In genomic region chr3:158679547-158680000, GRCh38 we compare ENCODE assay signal across 1 cellular context.
TF ChIP-seq lines count a peak whose summit lies in the region.

No MANE protein-coding gene starts in this region.

TF ChIP-seq in K562, 482 proteins besides CTCF, POLR2A, EP300 and RAD21 (continued from another document and continues in another):
- no peak for TF ChIP-seq ARID4B (CRISPR knock-in tag; IDR thresholded peaks at IDR 0.05)
- TF ChIP-seq ZSCAN29 (IDR thresholded peaks at IDR 0.05) = no peak
- TF ChIP-seq FOXM1 (IDR thresholded peaks at IDR 0.05; ENCODE audit: low read depth) = peak; percentile 92
- TF ChIP-seq FOXM1 (CRISPR knock-in tag; IDR thresholded peaks at IDR 0.05; ENCODE audit: low read depth) = no peak
- TF ChIP-seq TCF3 (CRISPR knock-in tag; IDR thresholded peaks at IDR 0.05) = peak; percentile 84
- TF ChIP-seq, protein P1, sequence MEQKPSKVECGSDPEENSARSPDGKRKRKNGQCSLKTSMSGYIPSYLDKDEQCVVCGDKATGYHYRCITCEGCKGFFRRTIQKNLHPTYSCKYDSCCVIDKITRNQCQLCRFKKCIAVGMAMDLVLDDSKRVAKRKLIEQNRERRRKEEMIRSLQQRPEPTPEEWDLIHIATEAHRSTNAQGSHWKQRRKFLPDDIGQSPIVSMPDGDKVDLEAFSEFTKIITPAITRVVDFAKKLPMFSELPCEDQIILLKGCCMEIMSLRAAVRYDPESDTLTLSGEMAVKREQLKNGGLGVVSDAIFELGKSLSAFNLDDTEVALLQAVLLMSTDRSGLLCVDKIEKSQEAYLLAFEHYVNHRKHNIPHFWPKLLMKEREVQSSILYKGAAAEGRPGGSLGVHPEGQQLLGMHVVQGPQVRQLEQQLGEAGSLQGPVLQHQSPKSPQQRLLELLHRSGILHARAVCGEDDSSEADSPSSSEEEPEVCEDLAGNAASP (IDR thresholded peaks at IDR 0.05) = no peak
- no peak for TF ChIP-seq SUPT5H (IDR thresholded peaks at IDR 0.05)
- TF ChIP-seq, protein P2, sequence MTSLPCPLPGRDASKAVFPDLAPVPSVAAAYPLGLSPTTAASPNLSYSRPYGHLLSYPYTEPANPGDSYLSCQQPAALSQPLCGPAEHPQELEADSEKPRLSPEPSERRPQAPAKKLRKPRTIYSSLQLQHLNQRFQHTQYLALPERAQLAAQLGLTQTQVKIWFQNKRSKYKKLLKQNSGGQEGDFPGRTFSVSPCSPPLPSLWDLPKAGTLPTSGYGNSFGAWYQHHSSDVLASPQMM (CRISPR knock-in tag; IDR thresholded peaks at IDR 0.05) = no peak
- TF ChIP-seq CCNT2 (IDR thresholded peaks at IDR 0.05; ENCODE audit: borderline replicate concordance, extremely low read depth, insufficient read length, low read depth, low read length) = peak; percentile 73
- TF ChIP-seq, protein P3, sequence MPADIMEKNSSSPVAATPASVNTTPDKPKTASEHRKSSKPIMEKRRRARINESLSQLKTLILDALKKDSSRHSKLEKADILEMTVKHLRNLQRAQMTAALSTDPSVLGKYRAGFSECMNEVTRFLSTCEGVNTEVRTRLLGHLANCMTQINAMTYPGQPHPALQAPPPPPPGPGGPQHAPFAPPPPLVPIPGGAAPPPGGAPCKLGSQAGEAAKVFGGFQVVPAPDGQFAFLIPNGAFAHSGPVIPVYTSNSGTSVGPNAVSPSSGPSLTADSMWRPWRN (IDR thresholded peaks at IDR 0.05; ENCODE audit: low read depth) = no peak
- no peak for TF ChIP-seq ZNF445 (CRISPR knock-in tag; IDR thresholded peaks at IDR 0.05; ENCODE audit: low read depth)
- TF ChIP-seq ZBTB43 (CRISPR knock-in tag; IDR thresholded peaks at IDR 0.05) = no peak
- no peak for TF ChIP-seq ETS1 (conservative IDR thresholded peaks at IDR 0.05; ENCODE audit: control insufficient read depth, low read depth, low read length)
- no peak for TF ChIP-seq ZNF311 (CRISPR knock-in tag; IDR thresholded peaks at IDR 0.05)
- TF ChIP-seq, protein P4, sequence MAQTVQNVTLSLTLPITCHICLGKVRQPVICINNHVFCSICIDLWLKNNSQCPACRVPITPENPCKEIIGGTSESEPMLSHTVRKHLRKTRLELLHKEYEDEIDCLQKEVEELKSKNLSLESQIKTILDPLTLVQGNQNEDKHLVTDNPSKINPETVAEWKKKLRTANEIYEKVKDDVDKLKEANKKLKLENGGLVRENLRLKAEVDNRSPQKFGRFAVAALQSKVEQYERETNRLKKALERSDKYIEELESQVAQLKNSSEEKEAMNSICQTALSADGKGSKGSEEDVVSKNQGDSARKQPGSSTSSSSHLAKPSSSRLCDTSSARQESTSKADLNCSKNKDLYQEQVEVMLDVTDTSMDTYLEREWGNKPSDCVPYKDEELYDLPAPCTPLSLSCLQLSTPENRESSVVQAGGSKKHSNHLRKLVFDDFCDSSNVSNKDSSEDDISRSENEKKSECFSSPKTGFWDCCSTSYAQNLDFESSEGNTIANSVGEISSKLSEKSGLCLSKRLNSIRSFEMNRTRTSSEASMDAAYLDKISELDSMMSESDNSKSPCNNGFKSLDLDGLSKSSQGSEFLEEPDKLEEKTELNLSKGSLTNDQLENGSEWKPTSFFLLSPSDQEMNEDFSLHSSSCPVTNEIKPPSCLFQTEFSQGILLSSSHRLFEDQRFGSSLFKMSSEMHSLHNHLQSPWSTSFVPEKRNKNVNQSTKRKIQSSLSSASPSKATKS (CRISPR knock-in tag; IDR thresholded peaks at IDR 0.05) = no peak
- TF ChIP-seq STAT6 (CRISPR knock-in tag; IDR thresholded peaks at IDR 0.05) = no peak
- TF ChIP-seq TAF9B (IDR thresholded peaks at IDR 0.05; ENCODE audit: partially characterized antibody) = peak; percentile 42
- TF ChIP-seq POLR3G (IDR thresholded peaks at IDR 0.05; ENCODE audit: extremely low read depth, insufficient read length, insufficient replicate concordance) = no peak
- TF ChIP-seq ARHGAP35 (IDR thresholded peaks at IDR 0.05; ENCODE audit: partially characterized antibody) = no peak
- peak; percentile 74 for TF ChIP-seq MYBL2 (IDR thresholded peaks at IDR 0.05; ENCODE audit: low read depth)
- no peak for TF ChIP-seq MYBL2 (CRISPR knock-in tag; IDR thresholded peaks at IDR 0.05; ENCODE audit: borderline replicate concordance)
- no peak for TF ChIP-seq STAG1 (CRISPR knock-in tag; IDR thresholded peaks at IDR 0.05; ENCODE audit: borderline replicate concordance)
- no peak for TF ChIP-seq CBFB (CRISPR knock-in tag; IDR thresholded peaks at IDR 0.05)
- no peak for TF ChIP-seq BDP1 (IDR thresholded peaks at IDR 0.05; ENCODE audit: insufficient read depth, insufficient read length)
- no peak for TF ChIP-seq ZBTB8A (IDR thresholded peaks at IDR 0.05; ENCODE audit: partially characterized antibody)
- no peak for TF ChIP-seq ZFP36 (IDR thresholded peaks at IDR 0.05; ENCODE audit: low read depth, low read length, partially characterized antibody)
- TF ChIP-seq, protein P5, sequence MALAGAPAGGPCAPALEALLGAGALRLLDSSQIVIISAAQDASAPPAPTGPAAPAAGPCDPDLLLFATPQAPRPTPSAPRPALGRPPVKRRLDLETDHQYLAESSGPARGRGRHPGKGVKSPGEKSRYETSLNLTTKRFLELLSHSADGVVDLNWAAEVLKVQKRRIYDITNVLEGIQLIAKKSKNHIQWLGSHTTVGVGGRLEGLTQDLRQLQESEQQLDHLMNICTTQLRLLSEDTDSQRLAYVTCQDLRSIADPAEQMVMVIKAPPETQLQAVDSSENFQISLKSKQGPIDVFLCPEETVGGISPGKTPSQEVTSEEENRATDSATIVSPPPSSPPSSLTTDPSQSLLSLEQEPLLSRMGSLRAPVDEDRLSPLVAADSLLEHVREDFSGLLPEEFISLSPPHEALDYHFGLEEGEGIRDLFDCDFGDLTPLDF (CRISPR knock-in tag; IDR thresholded peaks at IDR 0.05) = no peak
- TF ChIP-seq, protein P6, sequence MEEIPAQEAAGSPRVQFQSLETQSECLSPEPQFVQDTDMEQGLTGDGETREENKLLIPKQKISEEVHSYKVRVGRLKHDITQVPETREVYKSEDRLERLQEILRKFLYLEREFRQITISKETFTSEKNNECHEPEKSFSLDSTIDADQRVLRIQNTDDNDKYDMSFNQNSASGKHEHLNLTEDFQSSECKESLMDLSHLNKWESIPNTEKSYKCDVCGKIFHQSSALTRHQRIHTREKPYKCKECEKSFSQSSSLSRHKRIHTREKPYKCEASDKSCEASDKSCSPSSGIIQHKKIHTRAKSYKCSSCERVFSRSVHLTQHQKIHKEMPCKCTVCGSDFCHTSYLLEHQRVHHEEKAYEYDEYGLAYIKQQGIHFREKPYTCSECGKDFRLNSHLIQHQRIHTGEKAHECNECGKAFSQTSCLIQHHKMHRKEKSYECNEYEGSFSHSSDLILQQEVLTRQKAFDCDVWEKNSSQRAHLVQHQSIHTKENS (CRISPR knock-in tag; IDR thresholded peaks at IDR 0.05) = no peak
- TF ChIP-seq ZFP1 (CRISPR knock-in tag; IDR thresholded peaks at IDR 0.05) = no peak
- TF ChIP-seq MED1 (CRISPR knock-in tag; IDR thresholded peaks at IDR 0.05; ENCODE audit: borderline replicate concordance) = no peak
- TF ChIP-seq ZNF277 (CRISPR knock-in tag; IDR thresholded peaks at IDR 0.05; ENCODE audit: borderline replicate concordance) = no peak
- TF ChIP-seq ZBTB7A (IDR thresholded peaks at IDR 0.05; ENCODE audit: borderline replicate concordance, control insufficient read depth, low read depth, low read length) = no peak
- no peak for TF ChIP-seq THAP12 (CRISPR knock-in tag; IDR thresholded peaks at IDR 0.05)
- no peak for TF ChIP-seq MTA3 (IDR thresholded peaks at IDR 0.05; ENCODE audit: borderline replicate concordance)
